ENCODE assay signal across 8 cellular contexts in genomic region chr12:57182918-57183575, GRCh38. TPM values are rescaled to one million over a fixed set of nuclear protein-coding genes. Genes with fewer than 3 reads are reported as not detected.
A peak's percentile ranks its signal among the peaks of the same experiment; 100 is the strongest.
DNase-seq lines count a peak whose midpoint lies in the region; ATAC-seq, FAIRE-seq and TF ChIP-seq lines count a peak whose summit lies in the region.

No MANE protein-coding gene starts in this region.

- H4K20me1 ChIP-seq in OCI-LY7 (ENCODE audit: insufficient read depth, low read length) (no peaks in the 10 kb centered on the region), fibroblast of lung (ENCODE audit: control insufficient read depth, extremely low read depth, insufficient read depth, low read length) (no peaks in the 10 kb centered on the region)

- FAIRE-seq in D721Med (lab: Jason Lieb, UNC), result no peak

- peaks cover 4% of the 10 kb centered on the region for H3K4me1 ChIP-seq in OCI-LY7 (ENCODE audit: insufficient read depth, low read length, poor library complexity, severe bottlenecking)
- H3K4me1 ChIP-seq in fibroblast of lung (ENCODE audit: control insufficient read depth, extremely low read depth, insufficient read depth, low read length), result peaks cover 5% of the 10 kb centered on the region
- no peaks in the 10 kb centered on the region for H3K4me1 ChIP-seq in neuronal stem cell (ENCODE audit: control insufficient read depth in 2 of 2, insufficient read depth in 1 of 2, low read depth in 1 of 2, low read length in 2 of 2)
- H3K4me1 ChIP-seq in thoracic aorta (ENCODE audit: control insufficient read depth in 1 of 2, low read depth in 2 of 2), result no peaks in the 10 kb centered on the region

- H3K4me3 ChIP-seq in OCI-LY7 (ENCODE audit: low read depth, low read length, poor library complexity, severe bottlenecking) (no peak overlapping the region), fibroblast of lung (replicated peaks in 1 of 4; ENCODE audit: control extremely low read depth in 1 of 4, insufficient read depth in 1 of 4, low read depth in 3 of 4, low read length in 4 of 4) (no peak overlapping the region), neuronal stem cell (ENCODE audit: low read length in 2 of 2) (no peak overlapping the region), thoracic aorta (no peak overlapping the region)

- H3K4ac ChIP-seq in neuronal stem cell (ENCODE audit: low read length), result no peak overlapping the region

- H3K36me3 ChIP-seq in OCI-LY7 (ENCODE audit: insufficient read depth, low read length) (no peaks in the 10 kb centered on the region), fibroblast of lung (ENCODE audit: control insufficient read depth, insufficient read depth, low read length) (peaks cover 78% of the 10 kb centered on the region), neuronal stem cell (replicated peaks in 1 of 2; ENCODE audit: control insufficient read depth in 2 of 2, insufficient read depth in 2 of 2, low read length in 2 of 2) (peaks cover 75 to 96% of the 10 kb centered on the region in 2 donors), thoracic aorta (peaks cover 84% of the 10 kb centered on the region)

- intact Hi-C loops in OCI-LY7 (cut with micrococcal nuclease; ENCODE audit: unreplicated experiment), result loop anchor here (1.0 to 5.0 kb wide), 3 partner anchors 59 to 176 kb away; partner anchors contain the start of gene ZBTB39

- no peaks in the 10 kb centered on the region for H3K9me2 ChIP-seq in OCI-LY7 (ENCODE audit: insufficient read depth, low read length)

- no peak overlapping the region for H4K8ac ChIP-seq in neuronal stem cell (ENCODE audit: low read depth, low read length)

- no peak overlapping the region for H2BK15ac ChIP-seq in neuronal stem cell (ENCODE audit: low read length)

- no peak overlapping the region for H2BK120ac ChIP-seq in neuronal stem cell (ENCODE audit: low read depth, low read length)

- H3K4me2 ChIP-seq in OCI-LY7 (ENCODE audit: low read length) (no peak overlapping the region), fibroblast of lung (ENCODE audit: extremely low read depth, insufficient read depth, low read length) (no peak overlapping the region), neuronal stem cell (ENCODE audit: insufficient read depth, low read length, poor library complexity, severe bottlenecking) (no peak overlapping the region)

- H3K9me3 ChIP-seq in OCI-LY7 (ENCODE audit: low read length) (no peaks in the 10 kb centered on the region), fibroblast of lung (ENCODE audit: control insufficient read depth, insufficient read depth, low read depth, low read length) (no peaks in the 10 kb centered on the region), neuronal stem cell (replicated peaks in 1 of 2; ENCODE audit: control insufficient read depth in 2 of 2, insufficient read depth in 1 of 2, low read depth in 1 of 2, low read length in 2 of 2) (no peaks in the 10 kb centered on the region), thoracic aorta (no peaks in the 10 kb centered on the region)

- no CpG with 5 or more reads among the region's 13 CpGs for WGBS in neuronal stem cell (ENCODE audit: extremely low coverage in 2 of 2, insufficient read length in 2 of 2, insufficient replicate concordance in 1 of 2), 2 donors

- H2AFZ ChIP-seq in OCI-LY7 (ENCODE audit: low read length) (no peak overlapping the region), fibroblast of lung (ENCODE audit: low read length) (no peak overlapping the region), neuronal stem cell (ENCODE audit: low read length) (no peak overlapping the region)

- peaks cover 14% of the 10 kb centered on the region for H3K79me1 ChIP-seq in neuronal stem cell (ENCODE audit: low read depth, low read length)

- no peak overlapping the region for H2BK12ac ChIP-seq in neuronal stem cell (ENCODE audit: low read length)

- H3K27ac ChIP-seq in OCI-LY7 (ENCODE audit: low read depth, low read length, poor library complexity, severe bottlenecking), result no peak overlapping the region
- no peak overlapping the region for H3K27ac ChIP-seq in fibroblast of lung (ENCODE audit: insufficient read depth, low read length)
- no peak overlapping the region for H3K27ac ChIP-seq in neuronal stem cell (replicated peaks; ENCODE audit: low read length)
- H3K27ac ChIP-seq in thoracic aorta, result no peak overlapping the region

- no peak overlapping the region for H3K14ac ChIP-seq in neuronal stem cell (ENCODE audit: low read length)

- TF ChIP-seq CTCF in D721Med (IDR thresholded peaks at IDR 0.05; ENCODE audit: insufficient read depth, missing control alignments), result peak; percentile 81
- TF ChIP-seq CTCF in OCI-LY7 (conservative IDR thresholded peaks at IDR 0.05; ENCODE audit: low read length), result peak; percentile 93
- peak; percentile 75 to 88 for TF ChIP-seq CTCF in fibroblast of lung (conservative IDR thresholded peaks at IDR 0.05 in 1 of 2, IDR thresholded peaks at IDR 0.05 in 1 of 2; ENCODE audit: low read depth in 1 of 2, low read length in 2 of 2)
- TF ChIP-seq CTCF in thoracic aorta (IDR thresholded peaks at IDR 0.05), result peak; percentile 87

- H3K18ac ChIP-seq in neuronal stem cell (ENCODE audit: low read length), result no peak overlapping the region

- DNase-seq in D721Med (ENCODE audit: insufficient read length, low spot score) (peak; percentile 98), HuH-7 (ENCODE audit: low spot score) (peak; percentile 99), OCI-LY7 (ENCODE audit: low spot score) (peak; percentile 80), activated T-cell treated with anti-CD3 and anti-CD28 coated beads for 48 hours (ENCODE audit: low read depth) (peak; percentile 71), fibroblast of lung (ENCODE audit: low read depth in 2 of 2) (peak; percentile 41 to 65), neuronal stem cell (ENCODE audit: low spot score) (peak; percentile 63), thoracic aorta (ENCODE audit: low spot score) (no peak)

- no TSS peak for BruUV-seq in OCI-LY7 (replicated peaks; lab: Mats Ljungman, UMichigan)

- no peak overlapping the region for H3K23ac ChIP-seq in neuronal stem cell (ENCODE audit: low read depth, low read length, poor library complexity)

- no peaks in the 10 kb centered on the region for H3K79me2 ChIP-seq in OCI-LY7 (ENCODE audit: insufficient read depth, low read depth, low read length)
- no peaks in the 10 kb centered on the region for H3K79me2 ChIP-seq in fibroblast of lung (ENCODE audit: control insufficient read depth, insufficient read depth, low read length)

- H2BK5ac ChIP-seq in neuronal stem cell (ENCODE audit: low read length), result no peak overlapping the region

- POLR2A ChIA-PET in OCI-LY7 (lab: Charles Lee), result interaction anchor here (1.0 kb wide), 1 partner anchor 59 kb away, joined by 3 read pairs; no protein-coding TSS in a partner anchor

- H3K9ac ChIP-seq in fibroblast of lung (ENCODE audit: insufficient read depth, low read length) (no peak overlapping the region), neuronal stem cell (ENCODE audit: low read depth, low read length, poor library complexity) (peak overlapping the region; percentile 55)

- H4K91ac ChIP-seq in neuronal stem cell (ENCODE audit: low read depth, low read length, poor library complexity), result no peak overlapping the region

- H3K27me3 ChIP-seq in fibroblast of lung (ENCODE audit: control insufficient read depth, insufficient read depth, low read length) (no peaks in the 10 kb centered on the region), neuronal stem cell (ENCODE audit: control insufficient read depth in 3 of 3, insufficient read depth in 3 of 3, low read depth in 1 of 3, low read length in 3 of 3) (no peaks in the 10 kb centered on the region), thoracic aorta (replicated peaks; ENCODE audit: insufficient read depth) (no peaks in the 10 kb centered on the region)

- no peak overlapping the region for H2AK5ac ChIP-seq in neuronal stem cell (ENCODE audit: low read depth, low read length)

- CTCF ChIA-PET in OCI-LY7 (lab: Charles Lee; ENCODE audit: unreplicated experiment), result interaction anchor here (0.6 to 2.7 kb wide), 3 partner anchors 49 to 71 kb away, joined by 3 to 8 read pairs (median 3); no protein-coding TSS in a partner anchor

- ATAC-seq in GM21447 (IDR thresholded peaks at IDR 0.05; ENCODE audit: unreplicated experiment) (peak; percentile 94), thoracic aorta (ENCODE audit: insufficient number of reproducible peaks, low FRiP score, low read depth) (peak; percentile 38)

RNA-seq across cellular contexts. Expression of gene NXPH4, which starts 33.5 kb away (rescaled TPM):
- 4.7 and 5.3 TPM in 2 replicates for total RNA-seq in OCI-LY7 (2014; rRNA removed; shearing (Covaris generic))
- total RNA-seq in OCI-LY7 (2022) (9.8 and 10.5 TPM in 2 replicates), fibroblast of lung (0.50 and 1.0 TPM in 2 replicates), thoracic aorta (under 1 TPM in 1 of 2 donors, not detected in 1; 0.81 TPM)
- 0.30 and 1.9 TPM in 2 replicates for polyA plus RNA-seq in fibroblast of lung
- 1.6 and 10.2 TPM in 2 replicates for polyA plus RNA-seq in fibroblast of lung (2012)
- 1.0 and 12.0 TPM in 2 replicates for polyA minus RNA-seq in fibroblast of lung (ENCODE audit: low replicate concordance)
- polyA plus RNA-seq in neuronal stem cell (2013, experiment 1 of 2), result 0.26 TPM
- 0.29 TPM for polyA plus RNA-seq in neuronal stem cell (2013, experiment 2 of 2)

RNA-seq across cellular contexts. Expression of gene LRP1-AS, which starts 35.6 kb away (rescaled TPM):
- total RNA-seq in OCI-LY7 (2014; rRNA removed; shearing (Covaris generic)), result not detected in 2 replicates
- total RNA-seq in OCI-LY7 (2022), result not detected in 2 replicates
- total RNA-seq in fibroblast of lung, result not detected in 2 replicates
- not detected in 2 replicates for polyA plus RNA-seq in fibroblast of lung
- polyA plus RNA-seq in fibroblast of lung (2012), result not detected in 2 replicates
- not detected in 2 replicates for polyA minus RNA-seq in fibroblast of lung (ENCODE audit: low replicate concordance)
- not detected for polyA plus RNA-seq in neuronal stem cell (2013, experiment 1 of 2)
- not detected for polyA plus RNA-seq in neuronal stem cell (2013, experiment 2 of 2)
- not detected for total RNA-seq in thoracic aorta

RNA-seq across cellular contexts. Expression of gene SHMT2, which starts 46.5 kb away (rescaled TPM):
- 394 and 400 TPM in 2 replicates for total RNA-seq in OCI-LY7 (2014; rRNA removed; shearing (Covaris generic))
- total RNA-seq in OCI-LY7 (2022) (415 and 438 TPM in 2 replicates), fibroblast of lung (358 and 380 TPM in 2 replicates), thoracic aorta (10 to 100 TPM; 57.3 to 60.4 TPM)
- polyA plus RNA-seq in fibroblast of lung, result 139 and 154 TPM in 2 replicates
- 144 and 150 TPM in 2 replicates for polyA plus RNA-seq in fibroblast of lung (2012)
- polyA minus RNA-seq in fibroblast of lung (ENCODE audit: low replicate concordance), result 360 and 376 TPM in 2 replicates
- 117 TPM for polyA plus RNA-seq in neuronal stem cell (2013, experiment 1 of 2)
- 112 TPM for polyA plus RNA-seq in neuronal stem cell (2013, experiment 2 of 2)

RNA-seq across cellular contexts. Expression of gene LRP1, which starts 54.8 kb away (rescaled TPM):
- 1.1 and 2.2 TPM in 2 replicates for total RNA-seq in OCI-LY7 (2014; rRNA removed; shearing (Covaris generic))
- total RNA-seq in OCI-LY7 (2022) (2.3 and 4.4 TPM in 2 replicates), fibroblast of lung (377 and 464 TPM in 2 replicates), thoracic aorta (100 to 1,000 TPM; 663 to 755 TPM)
- polyA plus RNA-seq in fibroblast of lung, result 92.2 and 96.9 TPM in 2 replicates
- 209 and 246 TPM in 2 replicates for polyA plus RNA-seq in fibroblast of lung (2012)
- polyA minus RNA-seq in fibroblast of lung (ENCODE audit: low replicate concordance), result 1,375 and 1,576 TPM in 2 replicates
- 13.3 TPM for polyA plus RNA-seq in neuronal stem cell (2013, experiment 1 of 2)
- 12.4 TPM for polyA plus RNA-seq in neuronal stem cell (2013, experiment 2 of 2)
